In genomic region chr11:69215216-69215615, GRCh38 we compare ENCODE assay signal across 15 cellular contexts. TPM values are rescaled to one million over a fixed set of nuclear protein-coding genes. Genes with fewer than 3 reads are reported as not detected.
DNase-seq lines count a peak whose midpoint lies in the region; ATAC-seq and TF ChIP-seq lines count a peak whose summit lies in the region.
"Had no signal": no experiment of that assay in that cellular context is flagged by ENCODE, and none has a peak within 500 bp of the region (broad histone marks: within the 10 kb centered on the region; RNA-seq: fewer than 3 reads in every experiment).

No MANE protein-coding gene starts in this region.

- peaks cover 29% of the 10 kb centered on the region for H3K4me1 Mint-ChIP-seq in activated T-cell treated with anti-CD3 and anti-CD28 coated beads, Interleukin-2, amount 50 U/mL, for 24 hours (ENCODE audit: low read depth)
- no peaks in the 10 kb centered on the region for H3K4me1 Mint-ChIP-seq in osteocyte (ENCODE audit: unreplicated experiment)

- no peaks in the 10 kb centered on the region for H3K27me3 ChIP-seq in body of pancreas

- H3K9me3 ChIP-seq in body of pancreas: no peaks in the 10 kb centered on the region

- peak; percentile 8 for DNase-seq in activated T-cell treated with anti-CD3 and anti-CD28 coated beads, Interleukin-2, amount 50 U/mL, for 1 hour
- DNase-seq in activated T-cell treated with anti-CD3 and anti-CD28 coated beads, Interleukin-2, amount 50 U/mL, for 24 hours: no peak
- DNase-seq in body of pancreas (peak in 3 of 4 donors; percentile 1 to 12 (median 6)), osteocyte (ENCODE audit: extremely low spot score, unreplicated experiment) (peak; percentile 40), ureter (ENCODE audit: low spot score) (peak; percentile 10), NCI-H1694 (lab: John Stamatoyannopoulos, UW) (no peak), cerebellar cortex (ENCODE audit: low spot score) (no peak)
- DNase-seq: CD4-positive, alpha-beta memory T cell; DMS79 treated with DMSO at 0.1 percent for 48 hours; NCI-H1105 treated with DMSO at 0.1 percent for 48 hours; NCI-H1694 treated with DMSO at 0.1 percent for 48 hours; RPMI8226; SHP77 treated with DMSO at 0.1 percent for 48 hours had no signal

- TF ChIP-seq CTCF in body of pancreas (IDR thresholded peaks at IDR 0.05) (no peak), osteocyte (IDR thresholded peaks at IDR 0.05) (no peak)

- H3K36me3 Mint-ChIP-seq in activated T-cell treated with anti-CD3 and anti-CD28 coated beads, Interleukin-2, amount 50 U/mL, for 24 hours (ENCODE audit: low read depth): no peaks in the 10 kb centered on the region
- H3K36me3 Mint-ChIP-seq in osteocyte (ENCODE audit: unreplicated experiment): no peaks in the 10 kb centered on the region
- H3K36me3 Mint-ChIP-seq: CD4-positive, alpha-beta memory T cell had no signal

- no peaks in the 10 kb centered on the region for H3K4me1 ChIP-seq in body of pancreas

- ATAC-seq in body of pancreas: no peak
- ATAC-seq: K562 had no signal

- H3K27ac ChIP-seq in body of pancreas: no peak overlapping the region

- no peaks in the 10 kb centered on the region for H3K9me3 Mint-ChIP-seq in activated T-cell treated with anti-CD3 and anti-CD28 coated beads, Interleukin-2, amount 50 U/mL, for 24 hours
- no peaks in the 10 kb centered on the region for H3K9me3 Mint-ChIP-seq in osteocyte (ENCODE audit: unreplicated experiment)

- no peak overlapping the region for H3K4me3 Mint-ChIP-seq in activated T-cell treated with anti-CD3 and anti-CD28 coated beads, Interleukin-2, amount 50 U/mL, for 24 hours
- H3K4me3 Mint-ChIP-seq in osteocyte (ENCODE audit: unreplicated experiment): no peak overlapping the region
- H3K4me3 Mint-ChIP-seq: CD4-positive, alpha-beta memory T cell had no signal

- 40 to 45% methylated on average over 1 of the region's 1 CpG for WGBS in body of pancreas, 2 donors

- H3K4me3 ChIP-seq in body of pancreas: no peak overlapping the region
- H3K4me3 ChIP-seq: K562 had no signal

- H3K27ac Mint-ChIP-seq in activated T-cell treated with anti-CD3 and anti-CD28 coated beads, Interleukin-2, amount 50 U/mL, for 24 hours: no peak overlapping the region
- H3K27ac Mint-ChIP-seq in osteocyte (ENCODE audit: unreplicated experiment): no peak overlapping the region

- TF ChIP-seq POLR2A in body of pancreas (IDR thresholded peaks at IDR 0.05): no peak

- intact Hi-C loops in body of pancreas (cut with DNase I): no loop called here

- no peaks in the 10 kb centered on the region for H3K36me3 ChIP-seq in body of pancreas (replicated peaks in 1 of 2; ENCODE audit: insufficient read depth in 1 of 2, low read depth in 2 of 2)

- peaks cover 23% of the 10 kb centered on the region for H3K27me3 Mint-ChIP-seq in activated T-cell treated with anti-CD3 and anti-CD28 coated beads, Interleukin-2, amount 50 U/mL, for 24 hours
- H3K27me3 Mint-ChIP-seq in osteocyte (ENCODE audit: unreplicated experiment): peaks cover 3% of the 10 kb centered on the region

RNA-seq across cellular contexts. Expression of gene SMIM38, which starts 59.5 kb away (rescaled TPM):
- total RNA-seq in body of pancreas (10 to 100 TPM in 1 of 2 donors, 1 to 10 TPM in 1; 8.9 to 15.6 TPM), osteocyte (0.73 and 1.0 TPM in 2 replicates), ureter (1.1 TPM)
- total RNA-seq: H4 had no signal

Comparison
In these comparisons a context has a peak if more than half of its experiments do, and no peak if none do; other contexts are left out.
1. DNase-seq: peak in activated T-cell treated with anti-CD3 and anti-CD28 coated beads, Interleukin-2, amount 50 U/mL, for 1 hour (single experiment), body of pancreas (3 of 4), osteocyte (single experiment) and ureter (single experiment); none in activated T-cell treated with anti-CD3 and anti-CD28 coated beads, Interleukin-2, amount 50 U/mL, for 24 hours (single experiment), NCI-H1694 (single experiment) and cerebellar cortex (single experiment).